ENCODE assay signal across 1 cellular context in the genomic region with DNA sequence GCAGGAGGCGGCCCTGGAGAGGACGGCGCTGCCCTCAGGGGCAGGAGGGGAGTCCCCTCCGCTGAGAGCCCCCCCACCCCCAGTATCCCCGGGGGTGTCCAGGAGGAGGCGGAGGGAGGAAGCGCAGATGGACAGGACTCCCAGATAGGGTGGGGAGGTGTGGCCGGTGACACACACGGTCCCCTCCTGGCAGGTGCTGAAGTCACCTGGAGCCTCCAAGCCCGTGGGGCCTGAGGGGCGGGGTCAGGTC.
TF ChIP-seq lines count a peak whose summit lies in the region.

No MANE protein-coding gene starts in this region.

TF ChIP-seq in neural cell, 6 proteins besides CTCF, POLR2A, EP300 and RAD21 (continued from another document):
- TF ChIP-seq, protein P1, sequence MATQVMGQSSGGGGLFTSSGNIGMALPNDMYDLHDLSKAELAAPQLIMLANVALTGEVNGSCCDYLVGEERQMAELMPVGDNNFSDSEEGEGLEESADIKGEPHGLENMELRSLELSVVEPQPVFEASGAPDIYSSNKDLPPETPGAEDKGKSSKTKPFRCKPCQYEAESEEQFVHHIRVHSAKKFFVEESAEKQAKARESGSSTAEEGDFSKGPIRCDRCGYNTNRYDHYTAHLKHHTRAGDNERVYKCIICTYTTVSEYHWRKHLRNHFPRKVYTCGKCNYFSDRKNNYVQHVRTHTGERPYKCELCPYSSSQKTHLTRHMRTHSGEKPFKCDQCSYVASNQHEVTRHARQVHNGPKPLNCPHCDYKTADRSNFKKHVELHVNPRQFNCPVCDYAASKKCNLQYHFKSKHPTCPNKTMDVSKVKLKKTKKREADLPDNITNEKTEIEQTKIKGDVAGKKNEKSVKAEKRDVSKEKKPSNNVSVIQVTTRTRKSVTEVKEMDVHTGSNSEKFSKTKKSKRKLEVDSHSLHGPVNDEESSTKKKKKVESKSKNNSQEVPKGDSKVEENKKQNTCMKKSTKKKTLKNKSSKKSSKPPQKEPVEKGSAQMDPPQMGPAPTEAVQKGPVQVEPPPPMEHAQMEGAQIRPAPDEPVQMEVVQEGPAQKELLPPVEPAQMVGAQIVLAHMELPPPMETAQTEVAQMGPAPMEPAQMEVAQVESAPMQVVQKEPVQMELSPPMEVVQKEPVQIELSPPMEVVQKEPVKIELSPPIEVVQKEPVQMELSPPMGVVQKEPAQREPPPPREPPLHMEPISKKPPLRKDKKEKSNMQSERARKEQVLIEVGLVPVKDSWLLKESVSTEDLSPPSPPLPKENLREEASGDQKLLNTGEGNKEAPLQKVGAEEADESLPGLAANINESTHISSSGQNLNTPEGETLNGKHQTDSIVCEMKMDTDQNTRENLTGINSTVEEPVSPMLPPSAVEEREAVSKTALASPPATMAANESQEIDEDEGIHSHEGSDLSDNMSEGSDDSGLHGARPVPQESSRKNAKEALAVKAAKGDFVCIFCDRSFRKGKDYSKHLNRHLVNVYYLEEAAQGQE (IDR thresholded peaks at IDR 0.05; ENCODE audit: borderline replicate concordance) = no peak
TF ChIP-seq in neural cell: peak in this region for 0.
